Comparison of ENCODE assay signal across 24 cellular contexts in the genomic region with DNA sequence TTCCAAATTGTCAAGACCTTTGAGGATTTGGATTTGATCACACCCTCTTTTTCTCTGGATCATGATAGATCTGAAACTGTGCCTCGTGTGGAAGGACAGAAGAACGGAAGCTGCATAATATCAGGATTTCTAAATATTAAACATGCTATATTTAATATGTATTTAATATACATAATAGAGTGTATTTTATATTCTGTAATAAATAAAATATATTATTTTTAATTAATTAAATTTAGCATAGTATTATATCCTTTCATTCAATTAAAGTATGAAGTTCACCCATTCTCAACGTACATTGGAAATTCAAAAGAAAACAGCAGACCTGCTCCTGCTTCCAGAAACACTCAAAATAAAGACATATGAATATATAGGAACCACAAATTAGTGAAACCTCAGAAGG.
"Had no signal": no experiment of that assay in that cellular context is flagged by ENCODE, and none has a peak within 500 bp of the region (broad histone marks: within the 10 kb centered on the region; RNA-seq: fewer than 3 reads in every experiment).

No MANE protein-coding gene starts in this region.

- H3K27me3 ChIP-seq: brain microvascular endothelial cell, cardiac muscle cell, MG63, SJSA1 had no signal

- H3K9me3 ChIP-seq: MG63, SJSA1 had no signal

- H3K27ac ChIP-seq: brain microvascular endothelial cell, cardiac muscle cell, SJSA1 had no signal

- H3K4me3 ChIP-seq: cardiac muscle cell, MG63, SJSA1 had no signal

- H3K4me3 Mint-ChIP-seq: activated B cell treated with CpG ODN at 0.5 μM for 24 hours; activated CD4-positive, alpha-beta T cell treated with anti-CD3 and anti-CD28 coated beads, Interleukin-2, amount 10 ng/mL, durations not matched to agents 24 days and 14 days; activated CD8-positive, alpha-beta memory T cell treated with anti-CD3 and anti-CD28 coated beads, Interleukin-2, amount 10 ng/mL, durations not matched to agents 7 days and 5 days; activated naive CD8-positive, alpha-beta T cell treated with anti-CD3 and anti-CD28 coated beads, Interleukin-2, amount 50 U/mL, for 24 hours; activated T-cell treated with anti-CD3 and anti-CD28 coated beads, Interleukin-2, amount 50 U/mL, for 24 hours; activated T-helper 1 cell treated with anti-CD3 and anti-CD28 coated beads, Interleukin-12 subunit alpha, Interleukin-12 subunit beta, Interleukin-2, Interleukin-4 antibody, amounts not matched to agents 30 ng/mL and 10 ng/mL and 1 ng/mL, durations not matched to agents 14 hours and 24 hours and 36 hours; T-helper 1 cell treated with Interleukin-12 subunit alpha and Interleukin-12 subunit beta and Interleukin-4 antibody, amounts not matched to agents 30 μg/mL and 1 μg/mL, for 36 hours had no signal

- H3K27ac Mint-ChIP-seq: activated B cell treated with CpG ODN at 0.5 μM for 24 hours; activated CD4-positive, alpha-beta T cell treated with anti-CD3 and anti-CD28 coated beads, Interleukin-2, amount 10 ng/mL, durations not matched to agents 24 days and 14 days; activated CD8-positive, alpha-beta memory T cell treated with anti-CD3 and anti-CD28 coated beads, Interleukin-2, amount 10 ng/mL, durations not matched to agents 7 days and 5 days; activated naive CD4-positive, alpha-beta T cell treated with anti-CD3 and anti-CD28 coated beads, Interleukin-2, amount 50 U/mL, for 72 hours; activated naive CD8-positive, alpha-beta T cell treated with anti-CD3 and anti-CD28 coated beads, Interleukin-2, amount 50 U/mL, for 24 hours; activated T-cell treated with anti-CD3 and anti-CD28 coated beads, Interleukin-2, amount 50 U/mL, for 24 hours; activated T-helper 1 cell treated with anti-CD3 and anti-CD28 coated beads, Interleukin-12 subunit alpha, Interleukin-12 subunit beta, Interleukin-2, Interleukin-4 antibody, amounts not matched to agents 30 ng/mL and 10 ng/mL and 1 ng/mL, durations not matched to agents 14 hours and 24 hours and 36 hours; T-helper 1 cell treated with Interleukin-12 subunit alpha and Interleukin-12 subunit beta and Interleukin-4 antibody, amounts not matched to agents 30 μg/mL and 1 μg/mL, for 36 hours had no signal

- H3K36me3 ChIP-seq: brain microvascular endothelial cell, cardiac muscle cell, MG63, SJSA1 had no signal

- H3K9me3 Mint-ChIP-seq: activated B cell treated with CpG ODN at 0.5 μM for 24 hours; activated CD4-positive, alpha-beta T cell treated with anti-CD3 and anti-CD28 coated beads, Interleukin-2, amount 10 ng/mL, durations not matched to agents 24 days and 14 days; activated naive CD4-positive, alpha-beta T cell treated with anti-CD3 and anti-CD28 coated beads, Interleukin-2, amount 50 U/mL, for 72 hours; activated naive CD8-positive, alpha-beta T cell treated with anti-CD3 and anti-CD28 coated beads, Interleukin-2, amount 50 U/mL, for 24 hours; activated T-cell treated with anti-CD3 and anti-CD28 coated beads, Interleukin-2, amount 50 U/mL, for 24 hours; activated T-helper 1 cell treated with anti-CD3 and anti-CD28 coated beads, Interleukin-12 subunit alpha, Interleukin-12 subunit beta, Interleukin-2, Interleukin-4 antibody, amounts not matched to agents 30 ng/mL and 10 ng/mL and 1 ng/mL, durations not matched to agents 14 hours and 24 hours and 36 hours; T-helper 1 cell treated with Interleukin-12 subunit alpha and Interleukin-12 subunit beta and Interleukin-4 antibody, amounts not matched to agents 30 μg/mL and 1 μg/mL, for 36 hours had no signal

- ATAC-seq: activated CD8-positive, alpha-beta memory T cell treated with anti-CD3 and anti-CD28 coated beads, Interleukin-2, amount 10 ng/mL, durations not matched to agents 7 days and 5 days; activated naive CD4-positive, alpha-beta T cell treated with anti-CD3 and anti-CD28 coated beads, Interleukin-2, amount 50 U/mL, for 72 hours; activated naive CD8-positive, alpha-beta T cell treated with anti-CD3 and anti-CD28 coated beads, Interleukin-2, amount 50 U/mL, for 24 hours had no signal

- DNase-seq: activated B cell treated with CpG ODN at 0.5 μM for 24 hours; activated CD4-positive, alpha-beta T cell treated with anti-CD3 and anti-CD28 coated beads for 1 hour; activated CD4-positive, alpha-beta T cell treated with anti-CD3 and anti-CD28 coated beads, Interleukin-2, amount 50 U/mL, for 48 hours; activated CD8-positive, alpha-beta memory T cell treated with anti-CD3 and anti-CD28 coated beads, Interleukin-2, amount 10 ng/mL, durations not matched to agents 7 days and 5 days; activated effector memory CD4-positive, alpha-beta T cell treated with Interleukin-2 at 50 U/mL for 16 hours; activated naive CD4-positive, alpha-beta T cell treated with Interleukin-2 at 50 U/mL for 16 hours; activated naive CD8-positive, alpha-beta T cell treated with anti-CD3 and anti-CD28 coated beads, Interleukin-2, amount 50 U/mL, for 24 hours; activated T-cell treated with anti-CD3 and anti-CD28 coated beads, Interleukin-2, amount 50 U/mL, for 24 hours; NCI-H1105 treated with DMSO at 0.1 percent for 48 hours; NCI-H1436 treated with DMSO at 0.1 percent for 48 hours; NCI-H187; NCI-H2081; NCI-H510A treated with DMSO at 0.1 percent for 48 hours; SHP77; SW 1271; T-helper 9 cell had no signal

- H3K36me3 Mint-ChIP-seq: activated CD8-positive, alpha-beta memory T cell treated with anti-CD3 and anti-CD28 coated beads, Interleukin-2, amount 10 ng/mL, durations not matched to agents 7 days and 5 days; activated naive CD4-positive, alpha-beta T cell treated with anti-CD3 and anti-CD28 coated beads, Interleukin-2, amount 50 U/mL, for 72 hours had no signal

- H3K4me1 Mint-ChIP-seq: activated B cell treated with CpG ODN at 0.5 μM for 24 hours; activated CD4-positive, alpha-beta T cell treated with anti-CD3 and anti-CD28 coated beads, Interleukin-2, amount 10 ng/mL, durations not matched to agents 24 days and 14 days; activated CD8-positive, alpha-beta memory T cell treated with anti-CD3 and anti-CD28 coated beads, Interleukin-2, amount 10 ng/mL, durations not matched to agents 7 days and 5 days had no signal
